ENCODE assay signal across 9 cellular contexts in genomic region chr5:39270172-39270848, GRCh38. TPM values are rescaled to one million over a fixed set of nuclear protein-coding genes. Genes with fewer than 3 reads are reported as not detected.
A peak's percentile ranks its signal among the peaks of the same experiment; 100 is the strongest.
DNase-seq lines count a peak whose midpoint lies in the region; ATAC-seq, FAIRE-seq and TF ChIP-seq lines count a peak whose summit lies in the region.
"Had no signal": no experiment of that assay in that cellular context is flagged by ENCODE, and none has a peak within 500 bp of the region (broad histone marks: within the 10 kb centered on the region; RNA-seq: fewer than 3 reads in every experiment).

No MANE protein-coding gene starts in this region.

- peak; percentile 53 for FAIRE-seq in H54 (lab: Jason Lieb, UNC)

- H3K4me3 ChIP-seq in NB4 (ENCODE audit: low read depth, low read length) (peak overlapping the region; percentile 40), mucosa of descending colon (no peak overlapping the region), WERI-Rb-1 (ENCODE audit: low read depth, low read length) (no peak overlapping the region), suprapubic skin (no peak overlapping the region)

- DNase-seq in H54 (ENCODE audit: insufficient read length, low spot score) (no peak), NB4 (ENCODE audit: low read depth) (peak; percentile 84), mucosa of descending colon (no peak), WERI-Rb-1 (no peak), suprapubic skin (ENCODE audit: low spot score in 2 of 2) (no peak), HCEC 1CT (no peak)
- no peak for DNase-seq in stimulated activated CD8-positive, alpha-beta memory T cell treated with anti-CD3 and anti-CD28 coated beads, Interleukin-4, amount 100 ng/mL, for 48 hours
- DNase-seq: right cardiac atrium had no signal

- TF ChIP-seq POLR2A in H54 (IDR thresholded peaks at IDR 0.05; ENCODE audit: low read depth, low read length) (no peak), NB4 (IDR thresholded peaks at IDR 0.05; ENCODE audit: extremely low read depth, insufficient read length) (peak; percentile 24), suprapubic skin (IDR thresholded peaks at IDR 0.05) (no peak)

- intact Hi-C loops in mucosa of descending colon (cut with DNase I, micrococcal nuclease), result no loop called here

- no peak for TF ChIP-seq EP300 in suprapubic skin (IDR thresholded peaks at IDR 0.05)

- TF ChIP-seq CTCF in NB4 (IDR thresholded peaks at IDR 0.05; ENCODE audit: low read depth, low read length), result no peak
- no peak for TF ChIP-seq CTCF in mucosa of descending colon (IDR thresholded peaks at IDR 0.05)
- no peak for TF ChIP-seq CTCF in WERI-Rb-1 (IDR thresholded peaks at IDR 0.05; ENCODE audit: low read depth, low read length)
- no peak for TF ChIP-seq CTCF in suprapubic skin (IDR thresholded peaks at IDR 0.05)

- ATAC-seq in GM18517 (IDR thresholded peaks at IDR 0.05; ENCODE audit: unreplicated experiment), result peak; percentile 56
- peak; percentile 61 for ATAC-seq in mucosa of descending colon

- peaks cover 5% of the 10 kb centered on the region for H3K4me1 ChIP-seq in mucosa of descending colon (ENCODE audit: low read depth)
- no peaks in the 10 kb centered on the region for H3K4me1 ChIP-seq in suprapubic skin

- WGBS in suprapubic skin, result 71% methylated on average over 3 of the region's 3 CpGs

- H3K27ac ChIP-seq in WERI-Rb-1 (no peak overlapping the region), suprapubic skin (no peak overlapping the region)

- H3K36me3 ChIP-seq in mucosa of descending colon (ENCODE audit: low read depth), result no peaks in the 10 kb centered on the region
- H3K36me3 ChIP-seq in WERI-Rb-1, result no peaks in the 10 kb centered on the region
- H3K36me3 ChIP-seq in suprapubic skin, result no peaks in the 10 kb centered on the region

- H3K27me3 ChIP-seq in WERI-Rb-1 (ENCODE audit: insufficient read depth, low read depth, severe bottlenecking) (no peaks in the 10 kb centered on the region), suprapubic skin (no peaks in the 10 kb centered on the region)

- H3K9me3 ChIP-seq in mucosa of descending colon, result no peaks in the 10 kb centered on the region
- H3K9me3 ChIP-seq in WERI-Rb-1 (ENCODE audit: severe bottlenecking), result no peaks in the 10 kb centered on the region
- H3K9me3 ChIP-seq in suprapubic skin, result no peaks in the 10 kb centered on the region

RNA-seq across cellular contexts. Expression of gene FYB1, which starts 50.9 kb away (rescaled TPM):
- total RNA-seq in mucosa of descending colon, result 10 to 100 TPM; 11.5 to 19.4 (median 13.1) TPM
- total RNA-seq in suprapubic skin, result 1 to 10 TPM; 1.5 to 3.9 (median 3.0) TPM
